In the genomic region with DNA sequence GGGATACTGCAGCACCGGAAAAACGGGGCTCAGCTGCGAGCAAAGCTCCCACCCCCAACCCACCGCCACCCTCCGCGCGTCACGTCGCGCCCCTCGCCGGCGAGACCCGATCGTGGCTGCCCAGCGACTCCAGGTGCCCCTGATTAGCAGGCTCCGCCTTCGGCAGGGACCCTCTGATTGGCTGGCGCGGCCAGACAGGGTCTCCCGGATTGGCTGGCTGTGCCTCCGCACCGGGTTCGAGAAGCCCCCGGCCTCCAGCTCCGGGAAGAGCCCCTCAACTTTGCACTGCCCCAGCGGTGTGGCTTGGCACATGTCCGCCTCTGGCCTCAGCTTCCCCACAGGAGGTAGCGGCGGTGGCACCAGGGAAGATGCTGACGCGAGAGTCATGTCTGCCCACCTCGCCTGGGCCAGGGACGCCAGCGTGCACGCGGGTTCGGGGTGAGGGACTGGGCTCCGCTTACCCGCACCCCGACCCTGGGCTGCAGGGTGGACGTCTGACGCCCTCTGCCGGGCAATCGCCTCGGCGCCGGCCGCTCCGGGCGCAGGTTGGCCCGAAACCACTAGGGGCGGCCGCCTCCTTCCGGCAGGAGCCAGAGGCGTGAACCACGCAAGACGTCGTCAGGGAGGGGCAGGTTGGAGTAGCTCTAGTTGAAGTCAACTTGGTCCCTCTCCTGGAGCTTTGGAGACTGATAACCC, we compare ENCODE assay signal across 8 cellular contexts. TPM values are rescaled to one million over a fixed set of nuclear protein-coding genes. Genes with fewer than 3 reads are reported as not detected.
DNase-seq lines count a peak whose midpoint lies in the region; ATAC-seq and TF ChIP-seq lines count a peak whose summit lies in the region.

No MANE protein-coding gene starts in this region.

- peak; percentile 39 for ATAC-seq in GM21576 (IDR thresholded peaks at IDR 0.05; ENCODE audit: unreplicated experiment)

- H2AFZ ChIP-seq in neural cell (ENCODE audit: low read depth, low read length), result no peak overlapping the region

- peak overlapping the region; percentile 37 for H3K4me2 ChIP-seq in neural cell (ENCODE audit: low read length)

- DNase-seq in DMS53 (lab: John Stamatoyannopoulos, UW) (peak; percentile 95), RPMI7951 (ENCODE audit: low read depth) (peak; percentile 81), fibroblast of the aortic adventitia (ENCODE audit: low read depth) (peak; percentile 92)
- peak; percentile 96 for DNase-seq in activated T-helper 2 cell treated with anti-CD3 and anti-CD28 coated beads, Interferon-gamma antibody, Interleukin-2, Interleukin-4, amounts not matched to agents 10 μg/mL and 5 μg/mL and 100 μg/mL, durations not matched to agents 14 hours and 24 hours and 36 hours (ENCODE audit: low spot score)

- H3K27me3 ChIP-seq in neural cell (ENCODE audit: insufficient read depth, low read depth, low read length) (peaks cover 11% of the 10 kb centered on the region), stomach smooth muscle (ENCODE audit: control insufficient read depth in 1 of 2, insufficient read depth in 2 of 2, low read length in 2 of 2) (no peaks in the 10 kb centered on the region)

- H3K9ac ChIP-seq in neural cell (ENCODE audit: low read length), result peak overlapping the region; percentile 28
- peak overlapping the region; percentile 47 to 54 for H3K9ac ChIP-seq in stomach smooth muscle (ENCODE audit: low read length in 2 of 2)

- peak overlapping the region; percentile 94 for H3K27ac Mint-ChIP-seq in activated T-helper 2 cell treated with anti-CD3 and anti-CD28 coated beads, Interferon-gamma antibody, Interleukin-2, Interleukin-4, amounts not matched to agents 10 μg/mL and 5 μg/mL and 100 μg/mL, durations not matched to agents 14 hours and 24 hours and 36 hours

- intact Hi-C loops in activated T-helper 2 cell treated with anti-CD3 and anti-CD28 coated beads, Interferon-gamma antibody, Interleukin-2, Interleukin-4, amounts not matched to agents 10 μg/mL and 5 μg/mL and 100 μg/mL, durations not matched to agents 14 hours and 24 hours and 36 hours (cut with micrococcal nuclease), result loop anchor here (1.0 to 5.0 kb wide), 8 partner anchors 8 to 167 kb away; partner anchors contain the start of genes ORAI1, PSMD9 and TMEM120B

- H3K4me3 ChIP-seq in fibroblast of the aortic adventitia (ENCODE audit: low read depth, low read length) (peak overlapping the region; percentile 64), neural cell (ENCODE audit: low read length) (peak overlapping the region; percentile 62), stomach smooth muscle (ENCODE audit: low read length in 2 of 2) (peak overlapping the region; percentile 63 to 79)

- peaks cover 25% of the 10 kb centered on the region for H3K79me2 ChIP-seq in neural cell (replicated peaks; ENCODE audit: insufficient read depth, low read length)

- H3K9me3 ChIP-seq in neural cell (ENCODE audit: low read length) (no peaks in the 10 kb centered on the region), stomach smooth muscle (ENCODE audit: control insufficient read depth in 2 of 2, low read length in 2 of 2) (no peaks in the 10 kb centered on the region)

- H3F3A ChIP-seq in neural cell (ENCODE audit: insufficient read depth, low read length, poor library complexity, severe bottlenecking), result no peaks in the 10 kb centered on the region

- peaks cover 62% of the 10 kb centered on the region for H3K36me3 Mint-ChIP-seq in activated T-helper 2 cell treated with anti-CD3 and anti-CD28 coated beads, Interferon-gamma antibody, Interleukin-2, Interleukin-4, amounts not matched to agents 10 μg/mL and 5 μg/mL and 100 μg/mL, durations not matched to agents 14 hours and 24 hours and 36 hours (ENCODE audit: low read depth)

- H3K27ac ChIP-seq in neural cell (ENCODE audit: low read length) (peak overlapping the region; percentile 56), stomach smooth muscle (ENCODE audit: low read length) (peak overlapping the region; percentile 84)

- H3K36me3 ChIP-seq in neural cell (ENCODE audit: insufficient read depth, low read length) (no peaks in the 10 kb centered on the region), stomach smooth muscle (ENCODE audit: control insufficient read depth in 2 of 2, insufficient read depth in 2 of 2, low read length in 2 of 2) (peaks cover 0 to 2% of the 10 kb centered on the region in 2 donors)

- H3K4me1 ChIP-seq in stomach smooth muscle (ENCODE audit: control insufficient read depth, insufficient read depth, low read length), result peaks cover 65% of the 10 kb centered on the region

- TF ChIP-seq CTCF in fibroblast of the aortic adventitia (IDR thresholded peaks at IDR 0.05; ENCODE audit: insufficient read depth, low read length) (peak; percentile 100), neural cell (IDR thresholded peaks at IDR 0.05; ENCODE audit: poor library complexity, severe bottlenecking) (peak; percentile 99)

- H3K4me3 Mint-ChIP-seq in activated T-helper 2 cell treated with anti-CD3 and anti-CD28 coated beads, Interferon-gamma antibody, Interleukin-2, Interleukin-4, amounts not matched to agents 10 μg/mL and 5 μg/mL and 100 μg/mL, durations not matched to agents 14 hours and 24 hours and 36 hours (ENCODE audit: low read depth), result peak overlapping the region; percentile 84

- no peaks in the 10 kb centered on the region for H3K27me3 Mint-ChIP-seq in activated T-helper 2 cell treated with anti-CD3 and anti-CD28 coated beads, Interferon-gamma antibody, Interleukin-2, Interleukin-4, amounts not matched to agents 10 μg/mL and 5 μg/mL and 100 μg/mL, durations not matched to agents 14 hours and 24 hours and 36 hours (ENCODE audit: low read depth)

- peaks cover 35% of the 10 kb centered on the region for H4K20me1 ChIP-seq in neural cell (ENCODE audit: insufficient read depth)

- TF ChIP-seq EP300 in Ishikawa (IDR thresholded peaks at IDR 0.05; ENCODE audit: borderline replicate concordance), result no peak
- no peak for TF ChIP-seq EP300 in neural cell (conservative IDR thresholded peaks at IDR 0.05; ENCODE audit: poor library complexity, severe bottlenecking)

- peaks cover 57% of the 10 kb centered on the region for H3K4me1 Mint-ChIP-seq in activated T-helper 2 cell treated with anti-CD3 and anti-CD28 coated beads, Interferon-gamma antibody, Interleukin-2, Interleukin-4, amounts not matched to agents 10 μg/mL and 5 μg/mL and 100 μg/mL, durations not matched to agents 14 hours and 24 hours and 36 hours (ENCODE audit: low read depth)

- H3K9me2 ChIP-seq in neural cell (ENCODE audit: insufficient read depth, low read length), result no peaks in the 10 kb centered on the region

- TF ChIP-seq RAD21 in Ishikawa (IDR thresholded peaks at IDR 0.05; ENCODE audit: low read depth) (peak; percentile 92), neural cell (conservative IDR thresholded peaks at IDR 0.05) (peak; percentile 74)

- H3K9me3 Mint-ChIP-seq in activated T-helper 2 cell treated with anti-CD3 and anti-CD28 coated beads, Interferon-gamma antibody, Interleukin-2, Interleukin-4, amounts not matched to agents 10 μg/mL and 5 μg/mL and 100 μg/mL, durations not matched to agents 14 hours and 24 hours and 36 hours, result no peaks in the 10 kb centered on the region

TF ChIP-seq in Ishikawa, 13 proteins besides CTCF, POLR2A, EP300 and RAD21:
- TF ChIP-seq ZBTB7A (IDR thresholded peaks at IDR 0.05; ENCODE audit: low read depth), result peak; percentile 74
- no peak; the same call in 1 of the 2 replicates for TF ChIP-seq YY1 (IDR thresholded peaks at IDR 0.05; ENCODE audit: low read depth)
- TF ChIP-seq, protein P1, sequence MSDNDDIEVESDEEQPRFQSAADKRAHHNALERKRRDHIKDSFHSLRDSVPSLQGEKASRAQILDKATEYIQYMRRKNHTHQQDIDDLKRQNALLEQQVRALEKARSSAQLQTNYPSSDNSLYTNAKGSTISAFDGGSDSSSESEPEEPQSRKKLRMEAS (IDR thresholded peaks at IDR 0.05), result peak; percentile 96

TF ChIP-seq in neural cell, 6 proteins besides CTCF, POLR2A, EP300 and RAD21 (continues in another document):
- TF ChIP-seq MXI1 (conservative IDR thresholded peaks at IDR 0.05; ENCODE audit: poor library complexity, severe bottlenecking) (peak; percentile 76), EZH2 (IDR thresholded peaks at IDR 0.05; ENCODE audit: borderline replicate concordance, insufficient read depth, low read length, poor library complexity, severe bottlenecking) (no peak), POLR2AphosphoS5 (IDR thresholded peaks at IDR 0.05) (peak; percentile 22), SMC3 (conservative IDR thresholded peaks at IDR 0.05; ENCODE audit: poor library complexity) (peak; percentile 76), TAF1 (IDR thresholded peaks at IDR 0.05; ENCODE audit: low read depth) (no peak)

RNA-seq across cellular contexts. Expression of gene RHOF, which starts 0.5 kb away (rescaled TPM):
- total RNA-seq in RPMI7951 (2014; rRNA removed; shearing (Covaris generic)), result 1.1 and 1.5 TPM in 2 replicates
- 115 and 119 TPM in 2 replicates for total RNA-seq in activated T-helper 2 cell treated with anti-CD3 and anti-CD28 coated beads, Interferon-gamma antibody, Interleukin-2, Interleukin-4, amounts not matched to agents 10 μg/mL and 5 μg/mL and 100 μg/mL, durations not matched to agents 14 hours and 24 hours and 36 hours
- 10.9 and 13.1 TPM in 2 replicates for total RNA-seq in fibroblast of the aortic adventitia (ENCODE audit: low replicate concordance)
- 9.4 and 14.7 TPM in 2 replicates for polyA plus RNA-seq in neural cell
- 29.0 and 31.6 TPM in 2 replicates for polyA minus RNA-seq in neural cell

RNA-seq across cellular contexts. Expression of gene SETD1B, which starts 9.8 kb away (rescaled TPM):
- 0.96 and 1.1 TPM in 2 replicates for total RNA-seq in RPMI7951 (2014; rRNA removed; shearing (Covaris generic))
- 23.3 and 24.0 TPM in 2 replicates for total RNA-seq in activated T-helper 2 cell treated with anti-CD3 and anti-CD28 coated beads, Interferon-gamma antibody, Interleukin-2, Interleukin-4, amounts not matched to agents 10 μg/mL and 5 μg/mL and 100 μg/mL, durations not matched to agents 14 hours and 24 hours and 36 hours
- total RNA-seq in fibroblast of the aortic adventitia (ENCODE audit: low replicate concordance), result 5.0 and 6.1 TPM in 2 replicates
- polyA plus RNA-seq in neural cell, result 2.6 and 3.2 TPM in 2 replicates
- 5.4 and 8.1 TPM in 2 replicates for polyA minus RNA-seq in neural cell

Comparison
In these comparisons a context has a peak if more than half of its experiments do, and no peak if none do; other contexts are left out.
1. Peak in every context shown above with its lines: DNase-seq, ATAC-seq, H3K4me3 ChIP-seq and H3K27ac ChIP-seq.